In the genomic region with DNA sequence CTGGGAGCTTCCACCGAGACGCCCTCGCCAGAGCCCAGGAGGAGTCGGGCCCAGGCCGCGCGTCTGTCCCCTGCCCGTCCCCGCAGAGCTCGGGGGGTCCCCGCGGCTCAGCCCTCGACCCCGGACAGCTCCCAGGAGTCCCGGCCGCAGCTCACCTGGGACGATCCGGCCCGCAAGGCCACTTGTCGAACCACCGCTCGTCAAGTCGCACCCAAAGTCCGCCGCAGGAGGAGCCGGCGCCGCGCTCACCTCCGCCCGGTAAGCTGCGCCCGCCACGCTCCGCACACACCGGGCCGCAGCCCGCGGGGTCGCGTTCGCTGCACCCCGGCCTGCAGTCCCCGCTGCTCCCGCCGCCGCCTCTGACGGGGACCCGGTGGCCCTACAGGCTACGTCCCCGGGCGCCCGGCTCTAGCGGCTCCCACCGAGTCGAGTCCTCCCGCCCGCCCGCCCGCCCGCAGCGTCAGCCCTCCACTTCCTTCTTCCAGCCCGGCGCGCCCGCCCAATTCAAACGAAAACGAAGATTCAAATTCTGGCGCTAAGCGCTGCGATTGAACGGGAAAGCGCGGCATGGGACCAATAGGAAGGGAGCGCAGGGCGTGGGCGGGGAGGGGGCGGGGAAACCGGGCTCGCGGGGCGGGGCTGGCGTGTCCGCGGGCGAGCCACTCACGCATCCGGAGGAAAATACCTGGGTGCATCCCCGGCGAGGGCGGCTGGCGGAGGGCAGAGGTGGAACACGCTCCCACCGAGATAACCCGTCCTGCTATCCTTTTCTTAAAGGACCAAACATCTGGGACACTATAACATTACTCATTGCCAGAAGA, we compare ENCODE assay signal across 1 cellular context.
TF ChIP-seq lines count a peak whose summit lies in the region.

A gene with protein sequence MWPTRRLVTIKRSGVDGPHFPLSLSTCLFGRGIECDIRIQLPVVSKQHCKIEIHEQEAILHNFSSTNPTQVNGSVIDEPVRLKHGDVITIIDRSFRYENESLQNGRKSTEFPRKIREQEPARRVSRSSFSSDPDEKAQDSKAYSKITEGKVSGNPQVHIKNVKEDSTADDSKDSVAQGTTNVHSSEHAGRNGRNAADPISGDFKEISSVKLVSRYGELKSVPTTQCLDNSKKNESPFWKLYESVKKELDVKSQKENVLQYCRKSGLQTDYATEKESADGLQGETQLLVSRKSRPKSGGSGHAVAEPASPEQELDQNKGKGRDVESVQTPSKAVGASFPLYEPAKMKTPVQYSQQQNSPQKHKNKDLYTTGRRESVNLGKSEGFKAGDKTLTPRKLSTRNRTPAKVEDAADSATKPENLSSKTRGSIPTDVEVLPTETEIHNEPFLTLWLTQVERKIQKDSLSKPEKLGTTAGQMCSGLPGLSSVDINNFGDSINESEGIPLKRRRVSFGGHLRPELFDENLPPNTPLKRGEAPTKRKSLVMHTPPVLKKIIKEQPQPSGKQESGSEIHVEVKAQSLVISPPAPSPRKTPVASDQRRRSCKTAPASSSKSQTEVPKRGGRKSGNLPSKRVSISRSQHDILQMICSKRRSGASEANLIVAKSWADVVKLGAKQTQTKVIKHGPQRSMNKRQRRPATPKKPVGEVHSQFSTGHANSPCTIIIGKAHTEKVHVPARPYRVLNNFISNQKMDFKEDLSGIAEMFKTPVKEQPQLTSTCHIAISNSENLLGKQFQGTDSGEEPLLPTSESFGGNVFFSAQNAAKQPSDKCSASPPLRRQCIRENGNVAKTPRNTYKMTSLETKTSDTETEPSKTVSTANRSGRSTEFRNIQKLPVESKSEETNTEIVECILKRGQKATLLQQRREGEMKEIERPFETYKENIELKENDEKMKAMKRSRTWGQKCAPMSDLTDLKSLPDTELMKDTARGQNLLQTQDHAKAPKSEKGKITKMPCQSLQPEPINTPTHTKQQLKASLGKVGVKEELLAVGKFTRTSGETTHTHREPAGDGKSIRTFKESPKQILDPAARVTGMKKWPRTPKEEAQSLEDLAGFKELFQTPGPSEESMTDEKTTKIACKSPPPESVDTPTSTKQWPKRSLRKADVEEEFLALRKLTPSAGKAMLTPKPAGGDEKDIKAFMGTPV (N-terminal part only) (minus strand): TSS at position 480 of the 821 bp plus-strand sequence. CDS start 756 bp downstream, outside the sequence.

TF ChIP-seq in endothelial cell of umbilical vein, 7 proteins besides CTCF, POLR2A, EP300 and RAD21:
- TF ChIP-seq POLR2AphosphoS5 (IDR thresholded peaks at IDR 0.05; ENCODE audit: insufficient read depth, low read depth, low read length) (peak; percentile 51), MYC (IDR thresholded peaks at IDR 0.05; ENCODE audit: low read depth, low read length) (no peak)
- TF ChIP-seq, protein P1, sequence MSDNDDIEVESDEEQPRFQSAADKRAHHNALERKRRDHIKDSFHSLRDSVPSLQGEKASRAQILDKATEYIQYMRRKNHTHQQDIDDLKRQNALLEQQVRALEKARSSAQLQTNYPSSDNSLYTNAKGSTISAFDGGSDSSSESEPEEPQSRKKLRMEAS (IDR thresholded peaks at IDR 0.05; ENCODE audit: insufficient read depth, insufficient read length), result no peak
